Comparison of ENCODE assay signal across 8 cellular contexts in the genomic region with DNA sequence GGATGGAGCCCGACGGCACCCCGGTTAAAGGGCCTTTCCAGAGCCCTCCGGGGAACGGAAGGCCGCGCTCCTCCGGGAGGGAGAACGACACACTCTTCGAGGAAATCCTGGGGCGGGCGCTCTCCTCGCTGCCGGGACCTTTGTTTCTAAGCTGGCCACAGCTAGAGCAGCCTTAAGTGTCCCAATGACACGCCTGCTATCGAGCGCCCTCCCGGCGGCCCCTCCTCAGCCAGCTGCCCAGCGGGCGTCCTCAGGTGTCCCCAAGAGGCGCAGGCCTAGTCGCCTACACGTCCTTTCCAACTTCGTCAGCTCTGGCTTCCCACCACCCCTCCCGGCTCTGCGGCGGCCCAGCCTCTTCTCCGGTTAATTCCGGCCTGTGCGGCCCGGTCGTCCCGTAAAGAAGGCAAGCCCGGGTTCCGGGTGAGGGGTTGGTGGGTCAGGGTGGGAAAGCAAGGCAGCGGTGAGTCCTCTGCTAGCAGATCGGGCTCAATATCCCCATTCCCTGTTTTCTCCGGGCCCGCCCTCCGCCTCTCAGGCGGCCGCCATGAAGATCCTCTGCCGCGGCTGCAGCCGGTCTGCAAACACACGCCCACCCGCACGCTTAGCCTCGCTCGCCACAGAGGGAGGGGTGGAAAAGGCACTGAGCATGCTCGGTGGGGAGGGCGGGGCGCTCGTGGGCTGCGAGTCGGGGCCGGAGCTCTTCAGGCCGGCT. TPM values are rescaled to one million over a fixed set of nuclear protein-coding genes. Genes with fewer than 3 reads are reported as not detected.
DNase-seq lines count a peak whose midpoint lies in the region; ATAC-seq and TF ChIP-seq lines count a peak whose summit lies in the region.

No MANE protein-coding gene starts in this region.

- H3K4me3 ChIP-seq in PC-3 (ENCODE audit: low read length) (peak overlapping the region; percentile 93), esophagus squamous epithelium (peak overlapping the region; percentile 92 to 98 (median 94))

- peak overlapping the region; percentile 93 for H2AFZ ChIP-seq in PC-3 (ENCODE audit: low read length)

- intact Hi-C loops in PC-3 (cut with micrococcal nuclease): loop anchor here (2.0 to 5.0 kb wide), 5 partner anchors 112 to 822 kb away; no protein-coding TSS in a partner anchor
- intact Hi-C loops in esophagus squamous epithelium (cut with DNase I): no loop called here

- H3K27me3 ChIP-seq in PC-3 (ENCODE audit: low read length) (no peaks in the 10 kb centered on the region), esophagus squamous epithelium (no peaks in the 10 kb centered on the region)

- CTCF ChIA-PET in PC-3 (lab: Charles Lee): no interaction called here

- peaks cover 58% of the 10 kb centered on the region for H3K79me2 ChIP-seq in PC-3 (ENCODE audit: low read length)

- 0% methylated on average over 2 to 14 of the region's 59 CpGs for WGBS in esophagus squamous epithelium, 2 donors

- H3K9me2 ChIP-seq in PC-3 (replicated peaks; ENCODE audit: low read length): no peaks in the 10 kb centered on the region

- peak overlapping the region; percentile 94 to 98 (median 97) for H3K4me3 Mint-ChIP-seq in IgD-negative memory B cell
- peak overlapping the region; percentile 89 to 98 (median 96) for H3K4me3 Mint-ChIP-seq in naive B cell

- POLR2A ChIA-PET in PC-3 (lab: Charles Lee; ENCODE audit: unreplicated experiment): interaction anchor here (0.5 to 0.7 kb wide), 5 partner anchors 18 to 809 kb away, joined by 3 to 5 read pairs (median 3); no protein-coding TSS in a partner anchor

- no peaks in the 10 kb centered on the region for H3K27me3 Mint-ChIP-seq in IgD-negative memory B cell
- H3K27me3 Mint-ChIP-seq in naive B cell: no peaks in the 10 kb centered on the region

- DNase-seq in DMS79 treated with DMSO at 0.1 percent for 48 hours (lab: John Stamatoyannopoulos, UW) (peak; percentile 30), PC-3 (peak; percentile 90), activated T-helper 1 cell treated with Interleukin-2 at 50 U/mL for 16 hours (ENCODE audit: low read depth) (peak; percentile 87), esophagus squamous epithelium (lab: John Stamatoyannopoulos, UW) (peak; percentile 73), naive B cell (peak; percentile 90)
- peak; percentile 86 to 93 for DNase-seq in stimulated activated CD8-positive, alpha-beta memory T cell treated with anti-CD3 and anti-CD28 coated beads, Interleukin-7, amount 100 ng/mL, for 48 hours (ENCODE audit: extremely low read depth in 1 of 2, low read depth in 1 of 2)

- H3F3A ChIP-seq in PC-3 (ENCODE audit: low read length, unreplicated experiment): no peaks in the 10 kb centered on the region

- BruUV-seq in PC-3 (replicated peaks; lab: Mats Ljungman, UMichigan): TSS peak; percentile 80

- no peak for TF ChIP-seq CTCF in PC-3 (conservative IDR thresholded peaks at IDR 0.05; ENCODE audit: low read depth, low read length)
- TF ChIP-seq CTCF in esophagus squamous epithelium (IDR thresholded peaks at IDR 0.05): no peak

- H3K36me3 ChIP-seq in PC-3 (ENCODE audit: low read depth, low read length): no peaks in the 10 kb centered on the region
- no peaks in the 10 kb centered on the region for H3K36me3 ChIP-seq in esophagus squamous epithelium

- H4K20me1 ChIP-seq in PC-3 (ENCODE audit: low read length): peaks cover 11% of the 10 kb centered on the region; the same call in 1 of the 2 replicates

- TF ChIP-seq POLR2A in esophagus squamous epithelium (IDR thresholded peaks at IDR 0.05): peak in 3 of 4 donors; percentile 71 to 94 (median 91)

- H3K9me3 ChIP-seq in PC-3 (ENCODE audit: low read length) (no peaks in the 10 kb centered on the region), esophagus squamous epithelium (no peaks in the 10 kb centered on the region)

- H3K4me1 Mint-ChIP-seq in IgD-negative memory B cell (peaks cover 23 to 51% (median 37%) of the 10 kb centered on the region in 3 donors), naive B cell (peaks cover 33 to 48% (median 45%) of the 10 kb centered on the region in 3 donors)

- H3K27ac Mint-ChIP-seq in IgD-negative memory B cell (peak overlapping the region; percentile 94 to 95 (median 95)), naive B cell (peak overlapping the region; percentile 72 to 96 (median 92))

- H3K4me1 ChIP-seq in PC-3 (ENCODE audit: insufficient read depth, low read length) (peaks cover 22% of the 10 kb centered on the region), esophagus squamous epithelium (peaks cover 0 to 31% (median 12%) of the 10 kb centered on the region in 3 donors)

- peak overlapping the region; percentile 85 for H3K27ac ChIP-seq in PC-3 (ENCODE audit: low read length)
- H3K27ac ChIP-seq in esophagus squamous epithelium: peak overlapping the region; percentile 94 to 100 (median 97)

- H3K36me3 Mint-ChIP-seq in IgD-negative memory B cell (no peaks in the 10 kb centered on the region), naive B cell (no peaks in the 10 kb centered on the region)

- peak overlapping the region; percentile 99 for H3K4me2 ChIP-seq in PC-3 (ENCODE audit: low read length)

- H3K9me3 Mint-ChIP-seq in IgD-negative memory B cell: no peaks in the 10 kb centered on the region
- no peaks in the 10 kb centered on the region for H3K9me3 Mint-ChIP-seq in naive B cell

- ATAC-seq in GM21619 (IDR thresholded peaks at IDR 0.05; ENCODE audit: unreplicated experiment) (peak; percentile 85), PC-3 (peak; percentile 87), naive B cell (ENCODE audit: low read depth in 2 of 2) (peak; percentile 85 to 88)

- H3K9ac ChIP-seq in PC-3 (ENCODE audit: low read length): peak overlapping the region; percentile 97

RNA-seq across cellular contexts. Expression of a gene that starts 0.4 kb away (rescaled TPM):
- polyA plus RNA-seq in IgD-negative memory B cell (37.9 TPM), naive B cell (ENCODE audit: low read depth in 6 of 6) (10 to 100 TPM; 29.0 to 52.2 (median 36.4) TPM)
- total RNA-seq in PC-3 (2014; rRNA removed) (19.0 and 31.1 TPM in 2 replicates), esophagus squamous epithelium (10 to 100 TPM; 19.4 to 38.0 (median 33.9) TPM)

Comparison
In these comparisons a context has a peak if more than half of its experiments do, and no peak if none do; other contexts are left out.
1. Peak in every context shown above with its lines: DNase-seq, ATAC-seq, H3K4me3 ChIP-seq and H3K27ac ChIP-seq.
2. DNase-seq: peak in every context shown above with its lines; median percentile 90 in PC-3; 90 in naive B cell; 90 in stimulated activated CD8-positive, alpha-beta memory T cell treated with anti-CD3 and anti-CD28 coated beads, Interleukin-7, amount 100 ng/mL, for 48 hours; 87 in activated T-helper 1 cell treated with Interleukin-2 at 50 U/mL for 16 hours; 73 in esophagus squamous epithelium; 30 in DMS79 treated with DMSO at 0.1 percent for 48 hours.